Comparison of ENCODE assay signal across 9 cellular contexts in the genomic region with DNA sequence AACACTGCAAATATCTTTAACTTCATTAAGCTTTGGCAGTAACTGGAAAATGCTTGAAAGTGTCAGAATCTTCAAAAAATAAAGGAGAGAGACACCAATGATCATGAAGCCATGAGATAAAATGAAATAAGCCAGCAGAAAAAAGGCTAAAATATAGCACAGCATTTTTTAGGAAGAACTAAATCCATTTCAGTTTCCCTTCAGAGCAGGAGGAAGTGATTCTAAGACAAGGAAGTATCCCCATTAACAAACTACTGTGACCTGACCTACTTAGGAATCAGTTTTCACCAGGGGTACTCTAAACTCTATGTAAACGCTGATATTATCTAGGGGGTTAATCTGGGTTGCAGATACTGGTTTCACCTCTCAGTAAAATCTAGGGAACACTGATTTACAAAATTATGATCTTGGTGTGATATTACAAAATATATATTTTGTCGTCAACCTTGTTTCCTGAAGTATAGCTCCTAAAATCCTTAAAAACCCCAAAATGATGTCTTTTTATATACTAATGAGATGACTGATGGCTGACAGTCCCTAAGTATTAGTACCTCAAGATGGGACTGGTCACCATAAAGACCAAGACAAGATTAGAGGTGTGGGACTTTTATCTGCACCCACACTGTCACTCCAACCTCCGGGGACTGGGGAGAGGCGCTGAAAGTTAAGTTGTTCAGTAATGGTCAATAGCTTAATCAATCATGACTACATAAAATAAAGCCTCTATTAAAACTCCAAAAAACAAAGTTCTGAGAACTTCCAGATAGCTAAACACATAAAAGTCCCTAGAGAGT. TPM values are rescaled to one million over a fixed set of nuclear protein-coding genes. Genes with fewer than 3 reads are reported as not detected.
DNase-seq lines count a peak whose midpoint lies in the region; TF ChIP-seq lines count a peak whose summit lies in the region.
"Had no signal": no experiment of that assay in that cellular context is flagged by ENCODE, and none has a peak within 500 bp of the region (broad histone marks: within the 10 kb centered on the region; RNA-seq: fewer than 3 reads in every experiment).

No MANE protein-coding gene starts in this region.

- H3K27me3 Mint-ChIP-seq in activated CD4-positive, alpha-beta memory T cell treated with anti-CD3 and anti-CD28 coated beads, Interleukin-2, amount 10 ng/mL, durations not matched to agents 7 days and 5 days, result no peaks in the 10 kb centered on the region

- H3K9me3 Mint-ChIP-seq in activated CD4-positive, alpha-beta memory T cell treated with anti-CD3 and anti-CD28 coated beads, Interleukin-2, amount 10 ng/mL, durations not matched to agents 7 days and 5 days, result no peaks in the 10 kb centered on the region

- CTCF ChIA-PET in activated CD4-positive, alpha-beta memory T cell treated with anti-CD3 and anti-CD28 coated beads, Interleukin-2, amount 10 ng/mL, durations not matched to agents 7 days and 5 days (lab: Charles Lee), result interaction anchor here (0.6 to 1.4 kb wide), 3 partner anchors 10 to 160 kb away, joined by 3 to 9 read pairs (median 4); no protein-coding TSS in a partner anchor

- H4K20me1 ChIP-seq in BLaER1, result peaks cover 19% of the 10 kb centered on the region

- H3K36me3 ChIP-seq in BLaER1 (no peaks in the 10 kb centered on the region), muscle layer of colon (ENCODE audit: insufficient read depth, low read length) (no peaks in the 10 kb centered on the region)
- H3K36me3 ChIP-seq: suprapubic skin had no signal

- H3K9me3 ChIP-seq in BLaER1 (no peaks in the 10 kb centered on the region), muscle layer of colon (ENCODE audit: low read length) (no peaks in the 10 kb centered on the region)
- H3K9me3 ChIP-seq: suprapubic skin had no signal

- H3K4me1 ChIP-seq in BLaER1 (peaks cover 44% of the 10 kb centered on the region), muscle layer of colon (ENCODE audit: insufficient read depth, low read length) (peaks cover 23% of the 10 kb centered on the region)

- no peak overlapping the region for H3K4me3 ChIP-seq in BLaER1
- no peak overlapping the region for H3K4me3 ChIP-seq in HL-60 (replicated peaks; ENCODE audit: insufficient read depth, low read length)
- H3K4me3 ChIP-seq in muscle layer of colon (ENCODE audit: low read depth in 1 of 2, low read length in 2 of 2), result no peak overlapping the region
- H3K4me3 ChIP-seq: suprapubic skin had no signal

- peak overlapping the region; percentile 15; the same call in 1 of the 2 replicates for H3K9ac ChIP-seq in BLaER1
- no peak overlapping the region for H3K9ac ChIP-seq in muscle layer of colon (ENCODE audit: low read length)

- peak overlapping the region; percentile 48 for H3K4me3 Mint-ChIP-seq in activated CD4-positive, alpha-beta memory T cell treated with anti-CD3 and anti-CD28 coated beads, Interleukin-2, amount 10 ng/mL, durations not matched to agents 7 days and 5 days

- H3K36me3 Mint-ChIP-seq in activated CD4-positive, alpha-beta memory T cell treated with anti-CD3 and anti-CD28 coated beads, Interleukin-2, amount 10 ng/mL, durations not matched to agents 7 days and 5 days (ENCODE audit: low read depth), result peaks cover 16% of the 10 kb centered on the region

- no peak for DNase-seq in HL-60 (ENCODE audit: low read depth in 1 of 2, low spot score in 1 of 2)
- no peak for DNase-seq in activated CD4-positive, alpha-beta memory T cell treated with anti-CD3 and anti-CD28 coated beads, Interleukin-2, amount 10 ng/mL, durations not matched to agents 7 days and 5 days
- DNase-seq in kidney tubule cell (ENCODE audit: low spot score), result no peak
- DNase-seq in NCI-H2227 treated with DMSO at 0.1 percent for 48 hours (lab: John Stamatoyannopoulos, UW), result no peak
- DNase-seq in EL, result no peak
- no peak for DNase-seq in SHP77 treated with DMSO at 0.1 percent for 48 hours (lab: John Stamatoyannopoulos, UW)

- POLR2A ChIA-PET in activated CD4-positive, alpha-beta memory T cell treated with anti-CD3 and anti-CD28 coated beads, Interleukin-2, amount 10 ng/mL, durations not matched to agents 7 days and 5 days (lab: Charles Lee), result interaction anchor here (1.1 to 14.8 kb wide), 10 partner anchors 8 to 156 kb away, joined by 3 to 403 read pairs (median 6); partner anchors contain the start of gene GPR107

- H3K27ac Mint-ChIP-seq in activated CD4-positive, alpha-beta memory T cell treated with anti-CD3 and anti-CD28 coated beads, Interleukin-2, amount 10 ng/mL, durations not matched to agents 7 days and 5 days, result peak overlapping the region; percentile 89

- H3K4me1 Mint-ChIP-seq in activated CD4-positive, alpha-beta memory T cell treated with anti-CD3 and anti-CD28 coated beads, Interleukin-2, amount 10 ng/mL, durations not matched to agents 7 days and 5 days, result peaks cover 40% of the 10 kb centered on the region

- H3K27me3 ChIP-seq in BLaER1 (peaks cover 21% of the 10 kb centered on the region), HL-60 (ENCODE audit: insufficient read depth, poor library complexity, severe bottlenecking) (no peaks in the 10 kb centered on the region), muscle layer of colon (ENCODE audit: control insufficient read depth in 1 of 2, insufficient read depth in 2 of 2, low read length in 2 of 2) (no peaks in the 10 kb centered on the region)
- H3K27me3 ChIP-seq: suprapubic skin had no signal

- peak overlapping the region; percentile 29 for H3K27ac ChIP-seq in BLaER1
- H3K27ac ChIP-seq in HL-60 (replicated peaks), result peak overlapping the region; percentile 80
- peak overlapping the region; percentile 39 for H3K27ac ChIP-seq in muscle layer of colon (ENCODE audit: low read depth, low read length)

- TF ChIP-seq CTCF in HL-60 (IDR thresholded peaks at IDR 0.05; ENCODE audit: insufficient read depth, low read length), result no peak

- peak overlapping the region; percentile 98 for H3K4me2 ChIP-seq in BLaER1

RNA-seq across cellular contexts. Expression of gene FNBP1, which starts 2.9 kb away (rescaled TPM):
- total RNA-seq in activated CD4-positive, alpha-beta memory T cell treated with anti-CD3 and anti-CD28 coated beads, Interleukin-2, amount 10 ng/mL, durations not matched to agents 7 days and 5 days, result 100 to 1,000 TPM; 208 to 213 TPM

RNA-seq across cellular contexts. Expression of gene GPR107, which starts 7.9 kb away (rescaled TPM):
- total RNA-seq in activated CD4-positive, alpha-beta memory T cell treated with anti-CD3 and anti-CD28 coated beads, Interleukin-2, amount 10 ng/mL, durations not matched to agents 7 days and 5 days, result 10 to 100 TPM; 25.1 to 26.3 TPM

Comparison
In these comparisons a context has a peak if more than half of its experiments do, and no peak if none do; other contexts are left out.
1. H3K27ac ChIP-seq: peak in every context shown above with its lines; median percentile 80 in HL-60; 39 in muscle layer of colon; 29 in BLaER1.